ENCODE assay signal across 1 cellular context in the genomic region with DNA sequence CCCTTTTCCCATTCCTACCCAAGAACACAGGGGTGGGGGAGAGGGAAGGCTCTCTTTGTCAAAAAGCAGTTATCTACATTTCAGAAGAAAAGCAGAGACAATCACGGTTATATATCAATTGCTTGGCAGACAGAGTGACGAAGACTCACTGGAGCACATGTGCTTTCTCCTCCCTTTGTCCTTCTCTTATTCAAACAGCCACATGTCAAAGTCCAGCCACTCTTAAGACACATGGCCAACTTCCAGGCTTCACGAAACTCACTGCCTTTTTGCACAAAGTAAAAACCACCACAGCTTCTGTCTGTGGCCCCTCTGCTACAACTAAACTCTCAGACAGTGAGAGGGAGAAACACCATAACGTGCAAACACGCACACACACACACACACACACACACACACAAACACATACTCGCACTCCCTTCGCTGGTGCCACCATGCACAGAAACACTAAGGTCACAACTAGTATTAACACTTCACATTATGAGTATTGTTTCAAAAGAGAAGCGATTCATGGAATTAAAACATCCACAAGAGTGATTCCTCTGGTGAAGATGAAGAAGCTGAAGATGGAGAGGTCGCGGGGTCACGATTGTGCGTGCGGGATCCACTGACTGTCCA.
TF ChIP-seq lines count a peak whose summit lies in the region.

No MANE protein-coding gene starts in this region.

TF ChIP-seq in K562, 482 proteins besides CTCF, POLR2A, EP300 and RAD21:
- TF ChIP-seq TCFL5 (CRISPR knock-in tag; conservative IDR thresholded peaks at IDR 0.05) (no peak), ZNF79 (CRISPR knock-in tag; IDR thresholded peaks at IDR 0.05; ENCODE audit: low read depth) (no peak), MBD2 (IDR thresholded peaks at IDR 0.05; ENCODE audit: borderline replicate concordance, low read depth) (no peak), NCOA6 (IDR thresholded peaks at IDR 0.05) (no peak), ESRRB (CRISPR knock-in tag; IDR thresholded peaks at IDR 0.05; ENCODE audit: borderline replicate concordance) (no peak), MEIS2 (IDR thresholded peaks at IDR 0.05; ENCODE audit: partially characterized antibody) (peak; percentile 23), GABPB2 (CRISPR knock-in tag; conservative IDR thresholded peaks at IDR 0.05) (no peak), RBFOX2 (IDR thresholded peaks at IDR 0.05; ENCODE audit: low read depth, low read length) (no peak), MXI1 (IDR thresholded peaks at IDR 0.05; ENCODE audit: low read depth, low read length) (no peak), CCAR2 (IDR thresholded peaks at IDR 0.05; ENCODE audit: low read depth, low read length) (no peak), THRAP3 (IDR thresholded peaks at IDR 0.05; ENCODE audit: borderline replicate concordance) (no peak)
- TF ChIP-seq, protein P1, sequence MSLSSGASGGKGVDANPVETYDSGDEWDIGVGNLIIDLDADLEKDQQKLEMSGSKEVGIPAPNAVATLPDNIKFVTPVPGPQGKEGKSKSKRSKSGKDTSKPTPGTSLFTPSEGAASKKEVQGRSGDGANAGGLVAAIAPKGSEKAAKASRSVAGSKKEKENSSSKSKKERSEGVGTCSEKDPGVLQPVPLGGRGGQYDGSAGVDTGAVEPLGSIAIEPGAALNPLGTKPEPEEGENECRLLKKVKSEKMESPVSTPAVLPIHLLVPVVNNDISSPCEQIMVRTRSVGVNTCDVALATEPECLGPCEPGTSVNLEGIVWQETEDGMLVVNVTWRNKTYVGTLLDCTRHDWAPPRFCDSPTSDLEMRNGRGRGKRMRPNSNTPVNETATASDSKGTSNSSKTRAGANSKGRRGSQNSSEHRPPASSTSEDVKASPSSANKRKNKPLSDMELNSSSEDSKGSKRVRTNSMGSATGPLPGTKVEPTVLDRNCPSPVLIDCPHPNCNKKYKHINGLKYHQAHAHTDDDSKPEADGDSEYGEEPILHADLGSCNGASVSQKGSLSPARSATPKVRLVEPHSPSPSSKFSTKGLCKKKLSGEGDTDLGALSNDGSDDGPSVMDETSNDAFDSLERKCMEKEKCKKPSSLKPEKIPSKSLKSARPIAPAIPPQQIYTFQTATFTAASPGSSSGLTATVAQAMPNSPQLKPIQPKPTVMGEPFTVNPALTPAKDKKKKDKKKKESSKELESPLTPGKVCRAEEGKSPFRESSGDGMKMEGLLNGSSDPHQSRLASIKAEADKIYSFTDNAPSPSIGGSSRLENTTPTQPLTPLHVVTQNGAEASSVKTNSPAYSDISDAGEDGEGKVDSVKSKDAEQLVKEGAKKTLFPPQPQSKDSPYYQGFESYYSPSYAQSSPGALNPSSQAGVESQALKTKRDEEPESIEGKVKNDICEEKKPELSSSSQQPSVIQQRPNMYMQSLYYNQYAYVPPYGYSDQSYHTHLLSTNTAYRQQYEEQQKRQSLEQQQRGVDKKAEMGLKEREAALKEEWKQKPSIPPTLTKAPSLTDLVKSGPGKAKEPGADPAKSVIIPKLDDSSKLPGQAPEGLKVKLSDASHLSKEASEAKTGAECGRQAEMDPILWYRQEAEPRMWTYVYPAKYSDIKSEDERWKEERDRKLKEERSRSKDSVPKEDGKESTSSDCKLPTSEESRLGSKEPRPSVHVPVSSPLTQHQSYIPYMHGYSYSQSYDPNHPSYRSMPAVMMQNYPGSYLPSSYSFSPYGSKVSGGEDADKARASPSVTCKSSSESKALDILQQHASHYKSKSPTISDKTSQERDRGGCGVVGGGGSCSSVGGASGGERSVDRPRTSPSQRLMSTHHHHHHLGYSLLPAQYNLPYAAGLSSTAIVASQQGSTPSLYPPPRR (CRISPR knock-in tag; IDR thresholded peaks at IDR 0.05; ENCODE audit: borderline replicate concordance): no peak
- TF ChIP-seq, protein P2, sequence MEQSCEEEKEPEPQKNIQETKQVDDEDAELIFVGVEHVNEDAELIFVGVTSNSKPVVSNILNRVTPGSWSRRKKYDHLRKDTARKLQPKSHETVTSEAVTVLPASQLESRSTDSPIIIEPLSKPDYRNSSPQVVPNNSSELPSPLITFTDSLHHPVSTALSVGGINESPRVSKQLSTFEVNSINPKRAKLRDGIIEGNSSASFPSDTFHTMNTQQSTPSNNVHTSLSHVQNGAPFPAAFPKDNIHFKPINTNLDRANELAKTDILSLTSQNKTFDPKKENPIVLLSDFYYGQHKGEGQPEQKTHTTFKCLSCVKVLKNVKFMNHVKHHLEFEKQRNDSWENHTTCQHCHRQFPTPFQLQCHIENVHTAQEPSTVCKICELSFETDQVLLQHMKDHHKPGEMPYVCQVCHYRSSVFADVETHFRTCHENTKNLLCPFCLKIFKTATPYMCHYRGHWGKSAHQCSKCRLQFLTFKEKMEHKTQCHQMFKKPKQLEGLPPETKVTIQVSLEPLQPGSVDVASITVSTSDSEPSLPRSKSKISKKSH (CRISPR knock-in tag; IDR thresholded peaks at IDR 0.05): no peak
- TF ChIP-seq, protein P3, sequence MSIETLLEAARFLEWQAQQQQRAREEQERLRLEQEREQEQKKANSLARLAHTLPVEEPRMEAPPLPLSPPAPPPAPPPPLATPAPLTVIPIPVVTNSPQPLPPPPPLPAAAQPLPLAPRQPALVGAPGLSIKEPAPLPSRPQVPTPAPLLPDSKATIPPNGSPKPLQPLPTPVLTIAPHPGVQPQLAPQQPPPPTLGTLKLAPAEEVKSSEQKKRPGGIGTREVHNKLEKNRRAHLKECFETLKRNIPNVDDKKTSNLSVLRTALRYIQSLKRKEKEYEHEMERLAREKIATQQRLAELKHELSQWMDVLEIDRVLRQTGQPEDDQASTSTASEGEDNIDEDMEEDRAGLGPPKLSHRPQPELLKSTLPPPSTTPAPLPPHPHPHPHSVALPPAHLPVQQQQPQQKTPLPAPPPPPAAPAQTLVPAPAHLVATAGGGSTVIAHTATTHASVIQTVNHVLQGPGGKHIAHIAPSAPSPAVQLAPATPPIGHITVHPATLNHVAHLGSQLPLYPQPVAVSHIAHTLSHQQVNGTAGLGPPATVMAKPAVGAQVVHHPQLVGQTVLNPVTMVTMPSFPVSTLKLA (conservative IDR thresholded peaks at IDR 0.05): 0 out of 4 replicates have a peak, but pooled peaks of 1 of the 2 experiments have one; percentile 18
